ENCODE assay signal across 8 cellular contexts in genomic region chr17:49031965-49032928, GRCh38. TPM values are rescaled to one million over a fixed set of nuclear protein-coding genes. Genes with fewer than 3 reads are reported as not detected.
DNase-seq lines count a peak whose midpoint lies in the region; ATAC-seq, FAIRE-seq and TF ChIP-seq lines count a peak whose summit lies in the region.
"Had no signal": no experiment of that assay in that cellular context is flagged by ENCODE, and none has a peak within 500 bp of the region (broad histone marks: within the 10 kb centered on the region; RNA-seq: fewer than 3 reads in every experiment).

No MANE protein-coding gene starts in this region.

- H3K9me3 ChIP-seq in Loucy (ENCODE audit: insufficient read depth, low read depth, low read length) (no peaks in the 10 kb centered on the region), right atrium auricular region (no peaks in the 10 kb centered on the region), skeletal muscle satellite cell (replicated peaks; ENCODE audit: low read length) (no peaks in the 10 kb centered on the region)

- peak overlapping the region; percentile 67 for H3K4me2 ChIP-seq in Loucy (ENCODE audit: low read depth, low read length, poor library complexity, severe bottlenecking)
- H3K4me2 ChIP-seq in skeletal muscle satellite cell (ENCODE audit: low read length), result peak overlapping the region; percentile 54

- H3K4me1 ChIP-seq in Loucy (ENCODE audit: insufficient read depth, low read length, poor library complexity, severe bottlenecking), result peaks cover 4% of the 10 kb centered on the region
- no peaks in the 10 kb centered on the region for H3K4me1 ChIP-seq in right atrium auricular region
- peaks cover 9% of the 10 kb centered on the region for H3K4me1 ChIP-seq in skeletal muscle satellite cell (ENCODE audit: control insufficient read depth, insufficient read depth, low read length)

- DNase-seq in GF-D8 (lab: John Stamatoyannopoulos, UW) (peak; percentile 6), RCC 7860 (ENCODE audit: low spot score) (peak; percentile 70), amniotic epithelial cell (ENCODE audit: low read depth) (peak; percentile 74), right atrium auricular region (ENCODE audit: low spot score) (no peak)

- ATAC-seq in HG03097 (IDR thresholded peaks at IDR 0.05; ENCODE audit: low FRiP score, unreplicated experiment), result no peak

- H3K36me3 ChIP-seq in Loucy (ENCODE audit: insufficient read depth, low read length) (no peaks in the 10 kb centered on the region), right atrium auricular region (no peaks in the 10 kb centered on the region), skeletal muscle satellite cell (ENCODE audit: insufficient read depth, low read length) (peaks cover 17% of the 10 kb centered on the region)

- H4K20me1 ChIP-seq in Loucy (ENCODE audit: insufficient read depth, low read length, poor library complexity, severe bottlenecking), result no peaks in the 10 kb centered on the region

- H3K4me3 ChIP-seq in Loucy (ENCODE audit: low read length, poor library complexity, severe bottlenecking) (peak overlapping the region; percentile 39), right atrium auricular region (no peak overlapping the region), skeletal muscle satellite cell (ENCODE audit: low read length) (peak overlapping the region; percentile 15)

- no peak overlapping the region for H3K27ac ChIP-seq in right atrium auricular region

- peak overlapping the region; percentile 82 for H2AFZ ChIP-seq in Loucy (ENCODE audit: low read length)

- H3K79me2 ChIP-seq in Loucy (ENCODE audit: insufficient read depth, low read length), result no peaks in the 10 kb centered on the region

- H3K9me2 ChIP-seq in Loucy (replicated peaks; ENCODE audit: low read depth, low read length), result no peaks in the 10 kb centered on the region

- peak; percentile 23 for FAIRE-seq in RCC 7860 (lab: Jason Lieb, UNC)
- FAIRE-seq: endometrium had no signal

- H3K9ac ChIP-seq in Loucy (ENCODE audit: low read depth, low read length, poor library complexity, severe bottlenecking) (no peak overlapping the region), skeletal muscle satellite cell (ENCODE audit: low read depth, low read length) (no peak overlapping the region)

- no peaks in the 10 kb centered on the region for H3F3A ChIP-seq in Loucy (ENCODE audit: low read depth)

- H3K27me3 ChIP-seq in Loucy (ENCODE audit: insufficient read depth, low read length, poor library complexity, severe bottlenecking), result no peaks in the 10 kb centered on the region
- no peaks in the 10 kb centered on the region for H3K27me3 ChIP-seq in right atrium auricular region
- H3K27me3 ChIP-seq in skeletal muscle satellite cell (ENCODE audit: control insufficient read depth, insufficient read depth, low read length), result no peaks in the 10 kb centered on the region

- TF ChIP-seq CTCF in Loucy (conservative IDR thresholded peaks at IDR 0.05; ENCODE audit: low read length) (peak; percentile 93), right atrium auricular region (IDR thresholded peaks at IDR 0.05) (peak; percentile 57 to 78)

RNA-seq across cellular contexts. Expression of gene IGF2BP1, which starts 35.1 kb away (rescaled TPM):
- total RNA-seq in right atrium auricular region, result not detected
- total RNA-seq in skeletal muscle satellite cell (2012; rRNA removed), result 1.3 and 3.3 TPM in 2 replicates

Comparison
In these comparisons a context has a peak if more than half of its experiments do, and no peak if none do; other contexts are left out.
1. H3K4me3 ChIP-seq: peak in Loucy (single experiment) and skeletal muscle satellite cell (single experiment); none in right atrium auricular region (0 of 2).